Comparison of ENCODE assay signal across 15 cellular contexts in genomic region chr5:82640901-82641300, GRCh38.
DNase-seq lines count a peak whose midpoint lies in the region; TF ChIP-seq lines count a peak whose summit lies in the region.
"Had no signal": no experiment of that assay in that cellular context is flagged by ENCODE, and none has a peak within 500 bp of the region (broad histone marks: within the 10 kb centered on the region; RNA-seq: fewer than 3 reads in every experiment).

No MANE protein-coding gene starts in this region.

- no peaks in the 10 kb centered on the region for H3F3A ChIP-seq in neural progenitor cell (ENCODE audit: low read depth)

- H3K4me2 ChIP-seq in OCI-LY3 (ENCODE audit: low read length) (peak overlapping the region; percentile 25; the same call in 1 of the 2 replicates), neural progenitor cell (no peak overlapping the region)
- H3K4me2 ChIP-seq: PC-9 had no signal

- H4K20me1 ChIP-seq in OCI-LY3 (ENCODE audit: insufficient read depth, low read length) (no peaks in the 10 kb centered on the region), neural progenitor cell (ENCODE audit: low read depth) (no peaks in the 10 kb centered on the region)

- intact Hi-C loops in lower leg skin (cut with DNase I; ENCODE audit: low total_unique reads) = no loop called here
- intact Hi-C loops in testis (cut with DNase I; ENCODE audit: low total_unique reads) = no loop called here

- H3K79me2 ChIP-seq in OCI-LY3 (ENCODE audit: low read length) (no peaks in the 10 kb centered on the region), neural progenitor cell (ENCODE audit: low read depth) (no peaks in the 10 kb centered on the region)

- H3K36me3 ChIP-seq in OCI-LY3 (replicated peaks; ENCODE audit: low read depth, low read length) = no peaks in the 10 kb centered on the region
- no peaks in the 10 kb centered on the region for H3K36me3 ChIP-seq in neural progenitor cell
- H3K36me3 ChIP-seq in testis (ENCODE audit: low read depth, missing control alignments) = no peaks in the 10 kb centered on the region
- H3K36me3 ChIP-seq: right atrium auricular region had no signal

- no peak for TF ChIP-seq CTCF in OCI-LY3 (IDR thresholded peaks at IDR 0.05; ENCODE audit: low read depth, low read length)
- no peak for TF ChIP-seq CTCF in neural progenitor cell (IDR thresholded peaks at IDR 0.05)
- no peak for TF ChIP-seq CTCF in lower leg skin (IDR thresholded peaks at IDR 0.05)
- no peak for TF ChIP-seq CTCF in testis (IDR thresholded peaks at IDR 0.05)

- no peaks in the 10 kb centered on the region for H3K9me3 ChIP-seq in OCI-LY3 (ENCODE audit: insufficient read depth, low read length)
- no peaks in the 10 kb centered on the region for H3K9me3 ChIP-seq in neural progenitor cell (ENCODE audit: low read depth)
- H3K9me3 ChIP-seq in testis = no peaks in the 10 kb centered on the region
- H3K9me3 ChIP-seq: right atrium auricular region had no signal

- no peak overlapping the region for H3K4me3 Mint-ChIP-seq in neural progenitor cell
- H3K4me3 Mint-ChIP-seq: activated CD4-positive, alpha-beta memory T cell treated with anti-CD3 and anti-CD28 coated beads, Interleukin-2, amount 10 ng/mL, durations not matched to agents 7 days and 5 days; nephron progenitor cell; stimulated activated naive CD8-positive, alpha-beta T cell treated with anti-CD3 and anti-CD28 coated beads, Interleukin-15, amount 100 ng/mL, for 72 hours had no signal

- no peaks in the 10 kb centered on the region for H3K27me3 ChIP-seq in OCI-LY3 (ENCODE audit: low read depth, low read length)
- no peaks in the 10 kb centered on the region for H3K27me3 ChIP-seq in neural progenitor cell
- no peaks in the 10 kb centered on the region for H3K27me3 ChIP-seq in testis
- H3K27me3 ChIP-seq: right atrium auricular region had no signal

- H3K27ac ChIP-seq in OCI-LY3 (ENCODE audit: low read length) (no peak overlapping the region), neural progenitor cell (no peak overlapping the region), testis (peak overlapping the region in 1 of 2 donors; percentile 50)
- H3K27ac ChIP-seq: PC-9 had no signal

- no peak overlapping the region for H3K4me3 ChIP-seq in OCI-LY3 (ENCODE audit: low read length)
- no peak overlapping the region for H3K4me3 ChIP-seq in neural progenitor cell
- H3K4me3 ChIP-seq in lower leg skin (ENCODE audit: low read depth, poor library complexity, severe bottlenecking) = no peak overlapping the region
- H3K4me3 ChIP-seq in testis = no peak overlapping the region
- H3K4me3 ChIP-seq: lung, PC-9, right atrium auricular region had no signal

- DNase-seq in D341Med (ENCODE audit: low spot score) (peak; percentile 27), cerebellar cortex (ENCODE audit: low spot score) (peak; percentile 16), neural progenitor cell (ENCODE audit: low spot score) (no peak), lower leg skin (ENCODE audit: low spot score in 2 of 2) (no peak), GM19240 (ENCODE audit: insufficient read length, low spot score) (no peak), testis (no peak)
- no peak for DNase-seq in activated CD4-positive, CD25-positive, alpha-beta regulatory T cell treated with anti-CD3 and anti-CD28 coated beads, Interleukin-2, amount 50 U/mL, for 72 hours
- DNase-seq: cortex of kidney had no signal

- peaks cover 2% of the 10 kb centered on the region for H3K27me3 Mint-ChIP-seq in neural progenitor cell (ENCODE audit: insufficient read depth, low read depth)
- H3K27me3 Mint-ChIP-seq: stimulated activated naive CD8-positive, alpha-beta T cell treated with anti-CD3 and anti-CD28 coated beads, Interleukin-15, amount 100 ng/mL, for 72 hours had no signal

- H2AFZ ChIP-seq in OCI-LY3 (ENCODE audit: low read depth, low read length) (peak overlapping the region; percentile 65; the same call in 1 of the 2 replicates), neural progenitor cell (replicated peaks) (peak overlapping the region; percentile 10)
- H2AFZ ChIP-seq: PC-9 had no signal

- H3K36me3 Mint-ChIP-seq in neural progenitor cell = no peaks in the 10 kb centered on the region

- no peak for TF ChIP-seq POLR2A in lower leg skin (IDR thresholded peaks at IDR 0.05)
- TF ChIP-seq POLR2A in testis (IDR thresholded peaks at IDR 0.05) = no peak

- H3K4me1 ChIP-seq in OCI-LY3 (ENCODE audit: low read length) (peaks cover 39% of the 10 kb centered on the region), neural progenitor cell (peaks cover 9% of the 10 kb centered on the region), testis (peaks cover 11% of the 10 kb centered on the region)

- H3K4me1 Mint-ChIP-seq in neural progenitor cell = peaks cover 39% of the 10 kb centered on the region
- H3K4me1 Mint-ChIP-seq: stimulated activated naive CD8-positive, alpha-beta T cell treated with anti-CD3 and anti-CD28 coated beads, Interleukin-15, amount 100 ng/mL, for 72 hours had no signal

- H3K27ac Mint-ChIP-seq in neural progenitor cell = no peak overlapping the region
- H3K27ac Mint-ChIP-seq: activated CD4-positive, alpha-beta memory T cell treated with anti-CD3 and anti-CD28 coated beads, Interleukin-2, amount 10 ng/mL, durations not matched to agents 7 days and 5 days; nephron progenitor cell had no signal

- no peaks in the 10 kb centered on the region for H3K9me3 Mint-ChIP-seq in neural progenitor cell
- H3K9me3 Mint-ChIP-seq: activated CD4-positive, alpha-beta memory T cell treated with anti-CD3 and anti-CD28 coated beads, Interleukin-2, amount 10 ng/mL, durations not matched to agents 7 days and 5 days; nephron progenitor cell; stimulated activated naive CD8-positive, alpha-beta T cell treated with anti-CD3 and anti-CD28 coated beads, Interleukin-15, amount 100 ng/mL, for 72 hours had no signal

- 53 to 59% methylated on average over 3 of the region's 3 CpGs for WGBS in lower leg skin, 2 donors
- 40 to 42% methylated on average over 3 of the region's 3 CpGs for WGBS in testis, 2 donors

- H3K9ac ChIP-seq in OCI-LY3 (ENCODE audit: low read length) (no peak overlapping the region), neural progenitor cell (no peak overlapping the region)

Comparison
In these comparisons a context has a peak if more than half of its experiments do, and no peak if none do; other contexts are left out.
1. DNase-seq: peak in D341Med (single experiment) and cerebellar cortex (single experiment); none in neural progenitor cell (single experiment), lower leg skin (0 of 2), activated CD4-positive, CD25-positive, alpha-beta regulatory T cell treated with anti-CD3 and anti-CD28 coated beads, Interleukin-2, amount 50 U/mL, for 72 hours (single experiment), GM19240 (single experiment) and testis (single experiment).